Comparison of ENCODE assay signal across 1 cellular context in genomic region chr4:12957108-12957507, GRCh38.
TF ChIP-seq lines count a peak whose summit lies in the region.

No MANE protein-coding gene starts in this region.

TF ChIP-seq in HepG2, 621 proteins besides CTCF, POLR2A, EP300 and RAD21 (continued from another document and continues in another):
- TF ChIP-seq E2F5 (CRISPR knock-in tag; conservative IDR thresholded peaks at IDR 0.05) (no peak), HIC2 (CRISPR knock-in tag; IDR thresholded peaks at IDR 0.05; ENCODE audit: low read depth) (no peak), RNF219 (CRISPR knock-in tag; IDR thresholded peaks at IDR 0.05) (no peak), ZNF292 (CRISPR knock-in tag; IDR thresholded peaks at IDR 0.05; ENCODE audit: borderline replicate concordance, low read depth) (no peak), IRX3 (CRISPR knock-in tag; IDR thresholded peaks at IDR 0.05; ENCODE audit: borderline replicate concordance, low read depth) (no peak), NRL (CRISPR knock-in tag; IDR thresholded peaks at IDR 0.05; ENCODE audit: borderline replicate concordance) (no peak), ZNF329 (CRISPR knock-in tag; IDR thresholded peaks at IDR 0.05; ENCODE audit: low read depth) (no peak), SP5 (CRISPR knock-in tag; IDR thresholded peaks at IDR 0.05; ENCODE audit: borderline replicate concordance, low read depth) (no peak), ZC3H4 (CRISPR knock-in tag; IDR thresholded peaks at IDR 0.05; ENCODE audit: borderline replicate concordance) (no peak), PPARG (CRISPR knock-in tag; conservative IDR thresholded peaks at IDR 0.05) (peak; percentile 83), ZNF205 (CRISPR knock-in tag; IDR thresholded peaks at IDR 0.05) (no peak), ZNF432 (CRISPR knock-in tag; IDR thresholded peaks at IDR 0.05; ENCODE audit: borderline replicate concordance) (no peak), HOXA5 (CRISPR knock-in tag; IDR thresholded peaks at IDR 0.05) (no peak), ZNF710 (CRISPR knock-in tag; IDR thresholded peaks at IDR 0.05; ENCODE audit: borderline replicate concordance) (no peak), ZNF800 (CRISPR knock-in tag; IDR thresholded peaks at IDR 0.05) (no peak), ZNF704 (CRISPR knock-in tag; IDR thresholded peaks at IDR 0.05; ENCODE audit: borderline replicate concordance) (no peak), ZNF230 (CRISPR knock-in tag; IDR thresholded peaks at IDR 0.05) (no peak), KAT7 (CRISPR knock-in tag; IDR thresholded peaks at IDR 0.05; ENCODE audit: borderline replicate concordance) (no peak), E2F2 (CRISPR knock-in tag; IDR thresholded peaks at IDR 0.05; ENCODE audit: borderline replicate concordance) (no peak), ZBTB7B (CRISPR knock-in tag; IDR thresholded peaks at IDR 0.05) (no peak), ZNF616 (CRISPR knock-in tag; IDR thresholded peaks at IDR 0.05; ENCODE audit: low read depth) (no peak), HNF1B (CRISPR knock-in tag; IDR thresholded peaks at IDR 0.05) (no peak), AFF4 (CRISPR knock-in tag; IDR thresholded peaks at IDR 0.05) (no peak), ZNF687 (CRISPR knock-in tag; IDR thresholded peaks at IDR 0.05) (no peak), ARID2 (CRISPR knock-in tag; IDR thresholded peaks at IDR 0.05; ENCODE audit: borderline replicate concordance) (no peak), ISL2 (CRISPR knock-in tag; IDR thresholded peaks at IDR 0.05) (0 out of 2 replicates have a peak, but pooled peaks have one; percentile 15), ZNF792 (CRISPR knock-in tag; IDR thresholded peaks at IDR 0.05) (no peak), PRMT3 (CRISPR knock-in tag; IDR thresholded peaks at IDR 0.05; ENCODE audit: borderline replicate concordance, low read depth) (no peak), ZMYM2 (CRISPR knock-in tag; IDR thresholded peaks at IDR 0.05) (no peak), MAF1 (CRISPR knock-in tag; IDR thresholded peaks at IDR 0.05; ENCODE audit: borderline replicate concordance) (no peak), FOXC1 (CRISPR knock-in tag; IDR thresholded peaks at IDR 0.05; ENCODE audit: borderline replicate concordance) (no peak), HOXA9 (CRISPR knock-in tag; IDR thresholded peaks at IDR 0.05; ENCODE audit: borderline replicate concordance) (no peak), CBX1 (IDR thresholded peaks at IDR 0.05; ENCODE audit: low read depth) (no peak), SNRNP70 (IDR thresholded peaks at IDR 0.05; ENCODE audit: low read depth, low read length) (no peak), DBP (CRISPR knock-in tag; IDR thresholded peaks at IDR 0.05; ENCODE audit: not compliant biosample characterization) (no peak), ZNF282 (IDR thresholded peaks at IDR 0.05; ENCODE audit: partially characterized antibody) (no peak), NR2C2 (CRISPR knock-in tag; IDR thresholded peaks at IDR 0.05; ENCODE audit: borderline replicate concordance) (no peak)
